ENCODE assay signal across 8 cellular contexts in the genomic region with DNA sequence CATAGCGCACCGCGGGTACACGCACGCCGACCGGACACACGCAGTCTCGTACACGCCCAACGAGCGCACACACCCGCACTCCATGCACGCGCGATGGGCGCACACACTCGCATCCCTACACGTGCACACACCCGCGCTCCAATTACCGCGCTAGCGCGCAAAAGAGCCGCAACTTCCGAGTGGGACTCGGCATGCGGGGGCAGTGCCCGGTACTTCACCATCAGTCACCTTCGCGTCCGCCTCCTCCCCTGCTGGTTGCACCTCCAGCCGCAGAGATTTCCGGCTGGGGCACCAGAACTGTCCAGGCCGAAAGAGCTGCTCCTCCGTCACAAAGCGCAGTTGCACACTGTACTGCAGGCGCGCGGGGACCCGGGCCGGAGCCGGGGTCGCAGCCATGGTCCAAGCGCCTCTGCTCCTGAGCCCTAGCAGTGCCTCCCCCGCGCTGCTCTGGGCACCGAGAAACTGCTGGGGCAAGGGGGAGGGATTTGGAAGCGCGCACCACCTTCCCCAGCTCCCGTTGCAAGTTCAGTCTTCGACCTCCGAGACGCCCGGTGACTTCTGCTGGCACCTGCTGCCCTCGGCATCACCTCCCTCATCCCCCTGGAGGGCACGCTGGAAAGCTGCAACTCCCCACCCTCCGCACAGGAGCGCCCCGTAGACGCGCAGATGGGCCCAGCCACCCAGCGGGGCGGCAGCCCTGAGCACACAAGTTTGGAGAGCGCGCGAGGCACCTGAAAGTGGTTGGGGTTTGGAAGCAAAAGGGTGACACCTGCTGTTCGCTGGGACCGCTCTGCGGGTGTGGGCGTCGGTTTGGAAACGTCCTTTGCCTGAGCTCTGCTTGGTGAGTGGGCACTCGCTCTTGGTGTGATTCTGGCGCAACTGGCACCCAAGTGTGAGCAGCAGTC.
DNase-seq lines count a peak whose midpoint lies in the region; ATAC-seq and TF ChIP-seq lines count a peak whose summit lies in the region.

No MANE protein-coding gene starts in this region.

- H2AFZ ChIP-seq in IMR-90 (replicated peaks; ENCODE audit: low read length, poor library complexity) = peak overlapping the region; percentile 53

- no peak overlapping the region for H4K8ac ChIP-seq in IMR-90 (ENCODE audit: low read depth in 2 of 2, low read length in 2 of 2)

- H2BK5ac ChIP-seq in IMR-90 (ENCODE audit: low read depth, low read length, poor library complexity, severe bottlenecking) = no peak overlapping the region

- CTCF ChIA-PET in IMR-90 (lab: Yijun Ruan, JAX) = no interaction called here
- CTCF ChIA-PET in RWPE1 (lab: Yijun Ruan, JAX) = interaction anchor here (0.6 to 0.7 kb wide), 6 partner anchors 10 to 980 kb away, joined by 3 read pairs; no protein-coding TSS in a partner anchor

- in situ Hi-C loops in IMR-90 (cut with MboI; ENCODE audit: low sequenced_read_pairs) = no loop called here

- no peak overlapping the region for H2AK5ac ChIP-seq in IMR-90 (ENCODE audit: low read depth, low read length)

- TF ChIP-seq CTCF in IMR-90 (conservative IDR thresholded peaks at IDR 0.05; ENCODE audit: low read depth, low read length) (no peak), RWPE1 (conservative IDR thresholded peaks at IDR 0.05; ENCODE audit: low read depth) (no peak), lung (IDR thresholded peaks at IDR 0.05; ENCODE audit: control extremely low read depth, extremely low read depth) (no peak), stomach (IDR thresholded peaks at IDR 0.05) (peak in 2 of 7 experiments; percentile 20 to 34)

- H2BK15ac ChIP-seq in IMR-90 (ENCODE audit: low read depth, low read length) = no peak overlapping the region

- H3K4me2 ChIP-seq in IMR-90 (ENCODE audit: low read depth, low read length) = peak overlapping the region; percentile 44; the same call in 1 of the 2 replicates

- no peaks in the 10 kb centered on the region for H3K79me1 ChIP-seq in IMR-90 (ENCODE audit: low read depth in 1 of 2, low read length in 2 of 2)

- H3K9me1 ChIP-seq in IMR-90 (ENCODE audit: insufficient read depth, low read length) = no peaks in the 10 kb centered on the region

- POLR2A ChIA-PET in IMR-90 (lab: Charles Lee; ENCODE audit: unreplicated experiment) = no interaction called here
- POLR2A ChIA-PET in RWPE1 (lab: Yijun Ruan, JAX; ENCODE audit: low non-redundant PET) = no interaction called here

- H3K27me3 ChIP-seq in IMR-90 (ENCODE audit: control insufficient read depth, insufficient read depth, low read length) (peaks cover 36% of the 10 kb centered on the region), lung (ENCODE audit: control insufficient read depth, insufficient read depth) (peaks cover 2% of the 10 kb centered on the region), stomach (peaks cover 0 to 46% (median 20%) of the 10 kb centered on the region in 3 donors)

- H3K36me3 ChIP-seq in IMR-90 (ENCODE audit: control insufficient read depth, insufficient read depth, low read length) (no peaks in the 10 kb centered on the region), lung (ENCODE audit: control insufficient read depth in 2 of 2, insufficient read depth in 2 of 2, low read length in 2 of 2) (no peaks in the 10 kb centered on the region), stomach (no peaks in the 10 kb centered on the region)

- BruUV-seq in IMR-90 (replicated peaks; lab: Mats Ljungman, UMichigan) = no TSS peak

- H3K9me3 ChIP-seq in IMR-90 (ENCODE audit: control insufficient read depth, insufficient read depth, low read length) (no peaks in the 10 kb centered on the region), lung (ENCODE audit: control insufficient read depth in 2 of 2, insufficient read depth in 1 of 2, low read length in 1 of 2) (peaks cover 0 to 2% of the 10 kb centered on the region in 2 donors), stomach (no peaks in the 10 kb centered on the region)

- no peak for TF ChIP-seq POLR2A in IMR-90 (IDR thresholded peaks at IDR 0.05; ENCODE audit: low read depth, low read length)
- TF ChIP-seq POLR2A in stomach (IDR thresholded peaks at IDR 0.05) = no peak

- dilution Hi-C loops in IMR-90 (cut with HindIII; ENCODE audit: low sequenced_read_pairs, unreplicated experiment) = no loop called here

- H3K4me3 ChIP-seq in IMR-90 (ENCODE audit: insufficient read depth, low read depth, low read length) = no peak overlapping the region
- no peak overlapping the region for H3K4me3 ChIP-seq in lung
- peak overlapping the region; percentile 28 to 42 (median 35) for H3K4me3 ChIP-seq in stomach

- H4K20me1 ChIP-seq in IMR-90 (ENCODE audit: insufficient read depth, low read length) = no peaks in the 10 kb centered on the region

- TF ChIP-seq EP300 in stomach (IDR thresholded peaks at IDR 0.05) = no peak

- H3K4ac ChIP-seq in IMR-90 (ENCODE audit: low read depth, low read length) = no peak overlapping the region

- H3K27ac ChIP-seq in IMR-90 (ENCODE audit: insufficient read depth, low read length) = no peak overlapping the region
- H3K27ac ChIP-seq in RWPE1 = no peak overlapping the region
- no peak overlapping the region for H3K27ac ChIP-seq in lung (ENCODE audit: low read depth in 1 of 2, low read length in 1 of 2)
- H3K27ac ChIP-seq in stomach = no peak overlapping the region

- TF ChIP-seq RAD21 in IMR-90 (IDR thresholded peaks at IDR 0.05; ENCODE audit: low read length) = no peak

- H2AK9ac ChIP-seq in IMR-90 (replicated peaks; ENCODE audit: low read depth, low read length, poor library complexity) = peak overlapping the region; percentile 23

- H4K5ac ChIP-seq in IMR-90 (ENCODE audit: low read depth, low read length) = no peak overlapping the region

- H3K14ac ChIP-seq in IMR-90 (replicated peaks; ENCODE audit: low read depth, low read length) = no peak overlapping the region

- H4K91ac ChIP-seq in IMR-90 (ENCODE audit: insufficient read depth, low read depth, low read length) = no peak overlapping the region

- no peak overlapping the region for H3K9ac ChIP-seq in IMR-90 (ENCODE audit: low read depth, low read length)

- H2BK20ac ChIP-seq in IMR-90 (ENCODE audit: low read depth, low read length) = no peak overlapping the region

- H3K18ac ChIP-seq in IMR-90 (ENCODE audit: low read depth, low read length) = no peak overlapping the region

- no peak overlapping the region for H2BK120ac ChIP-seq in IMR-90 (ENCODE audit: low read depth, low read length)

- H3K56ac ChIP-seq in IMR-90 (ENCODE audit: extremely low read depth, insufficient read depth, low read length) = no peak overlapping the region

- peak in 4 of 6 experiments; percentile 8 to 34 (median 12) for DNase-seq in stimulated activated naive CD4-positive, alpha-beta T cell (lab: John Stamatoyannopoulos, UW)
- no peak for DNase-seq in stimulated activated naive CD4-positive, alpha-beta T cell treated with Interleukin-2 at 50 U/mL for 16 hours (lab: John Stamatoyannopoulos, UW)
- DNase-seq in IMR-90 (no peak), RWPE1 (ENCODE audit: low spot score) (peak; percentile 4), cerebellar nuclear complex (lab: John Stamatoyannopoulos, UW) (peak; percentile 6 to 55), lung (ENCODE audit: low spot score) (no peak), stomach (peak; percentile 39)

- 2% methylated on average over 21 of the region's 76 CpGs; no CpG with 5 or more reads in 1 of the 2 experiments for WGBS in IMR-90 (ENCODE audit: extremely low coverage in 2 of 2, insufficient read length in 1 of 2), 2 experiments
- 1 to 2% methylated on average over 74 to 76 of the region's 76 CpGs for WGBS in lung, 2 donors
- WGBS in stomach, 5 donors = 2 to 4% (median 3%) methylated on average over 20 to 76 of the region's 76 CpGs

- intact Hi-C loops in IMR-90 (cut with micrococcal nuclease) = no loop called here
- intact Hi-C loops in stomach (cut with DNase I; ENCODE audit: low total_unique reads) = loop anchor here (10.0 kb wide), 1 partner anchor 306 kb away; no protein-coding TSS in a partner anchor

- peak; percentile 21; the same call in 1 of the 2 replicates for ATAC-seq in IMR-90 (ENCODE audit: low read depth)
- ATAC-seq in lung (ENCODE audit: insufficient read depth, low FRiP score) = peak; percentile 59
- ATAC-seq in GM18870 (IDR thresholded peaks at IDR 0.05; ENCODE audit: unreplicated experiment) = no peak

- no peak overlapping the region for H3K23ac ChIP-seq in IMR-90 (ENCODE audit: low read depth, low read length)

- H3K4me1 ChIP-seq in IMR-90 (ENCODE audit: control insufficient read depth, insufficient read depth, low read length) (no peaks in the 10 kb centered on the region), lung (ENCODE audit: control insufficient read depth in 2 of 2, insufficient read depth in 2 of 2, low read length in 2 of 2) (peaks cover 0 to 9% of the 10 kb centered on the region in 2 donors), stomach (peaks cover 0 to 21% (median 11%) of the 10 kb centered on the region in 4 donors)

TF ChIP-seq in IMR-90, 13 proteins besides CTCF, POLR2A, EP300 and RAD21:
- TF ChIP-seq CEBPB (IDR thresholded peaks at IDR 0.05; ENCODE audit: low read depth, low read length) = no peak
- TF ChIP-seq MAFK (IDR thresholded peaks at IDR 0.05; ENCODE audit: low read depth, low read length) = no peak

Comparison
In these comparisons a context has a peak if more than half of its experiments do, and no peak if none do; other contexts are left out.
1. DNase-seq: peak in stimulated activated naive CD4-positive, alpha-beta T cell (4 of 6), RWPE1 (single experiment), cerebellar nuclear complex (2 of 2) and stomach (single experiment); none in stimulated activated naive CD4-positive, alpha-beta T cell treated with Interleukin-2 at 50 U/mL for 16 hours (single experiment), IMR-90 (single experiment) and lung (single experiment).
2. H3K4me3 ChIP-seq: peak in stomach (4 of 4); none in IMR-90 (single experiment) and lung (single experiment).